18 cellular contexts compared by ENCODE assay signal in the genomic region with DNA sequence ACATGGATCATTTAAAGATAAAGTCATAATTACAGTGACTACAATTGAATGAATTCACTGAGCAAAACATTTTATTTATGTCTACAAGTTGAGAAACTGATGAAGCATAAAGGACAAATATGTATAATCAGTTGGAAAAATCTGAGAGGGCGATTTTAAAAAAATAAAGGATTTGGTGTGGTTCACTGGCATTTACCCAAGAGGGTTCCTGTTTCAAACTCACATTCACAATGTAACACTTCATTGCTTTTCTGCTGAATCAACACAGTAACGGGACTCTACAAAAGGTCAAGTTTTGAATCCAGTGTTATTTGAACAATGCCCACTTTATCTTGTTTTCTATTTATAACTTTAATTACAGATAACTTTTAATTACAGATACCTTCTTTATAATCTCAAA.
A peak's percentile ranks its signal among the peaks of the same experiment; 100 is the strongest.
DNase-seq lines count a peak whose midpoint lies in the region; ATAC-seq and TF ChIP-seq lines count a peak whose summit lies in the region.
"Had no signal": no experiment of that assay in that cellular context is flagged by ENCODE, and none has a peak within 500 bp of the region (broad histone marks: within the 10 kb centered on the region; RNA-seq: fewer than 3 reads in every experiment).

No MANE protein-coding gene starts in this region.

- 50% methylated on average over 2 of the region's 2 CpGs for WGBS in SK-N-SH (ENCODE audit: low lambda C conversion rate)
- 20 to 45% methylated on average over 2 of the region's 2 CpGs for WGBS in testis, 2 donors

- peaks cover 9% of the 10 kb centered on the region for H3K27me3 Mint-ChIP-seq in activated naive CD4-positive, alpha-beta T cell treated with anti-CD3 and anti-CD28 coated beads for 36 hours (ENCODE audit: low read depth)

- H3K36me3 Mint-ChIP-seq in activated naive CD4-positive, alpha-beta T cell treated with anti-CD3 and anti-CD28 coated beads for 36 hours (ENCODE audit: low read depth) = no peaks in the 10 kb centered on the region
- H3K36me3 Mint-ChIP-seq: activated naive CD8-positive, alpha-beta T cell treated with anti-CD3 and anti-CD28 coated beads, Interleukin-2, amount 10 ng/mL, durations not matched to agents 7 days and 5 days; CD8-positive, alpha-beta memory T cell; neural progenitor cell had no signal

- H3K9me2 ChIP-seq in SK-N-SH = no peaks in the 10 kb centered on the region

- H3K79me2 ChIP-seq in SK-N-SH (ENCODE audit: insufficient read depth) = no peaks in the 10 kb centered on the region

- POLR2A ChIA-PET in SK-N-SH (lab: Yijun Ruan, JAX) = no interaction called here

- no peak overlapping the region for H2AFZ ChIP-seq in SK-N-SH (ENCODE audit: low read depth)
- H2AFZ ChIP-seq: neural progenitor cell had no signal

- TF ChIP-seq RAD21 in SK-N-SH (IDR thresholded peaks at IDR 0.05; ENCODE audit: low read length) = no peak

- no peaks in the 10 kb centered on the region for H3K9me3 Mint-ChIP-seq in activated naive CD4-positive, alpha-beta T cell treated with anti-CD3 and anti-CD28 coated beads for 36 hours
- H3K9me3 Mint-ChIP-seq: activated naive CD8-positive, alpha-beta T cell treated with anti-CD3 and anti-CD28 coated beads, Interleukin-2, amount 10 ng/mL, durations not matched to agents 7 days and 5 days; CD8-positive, alpha-beta memory T cell; neural progenitor cell had no signal

- no peak for TF ChIP-seq POLR2A in testis (IDR thresholded peaks at IDR 0.05)

- in situ Hi-C loops in astrocyte of the spinal cord (cut with HindIII; ENCODE audit: low sequenced_read_pairs) = no loop called here

- no peak for ATAC-seq in SK-N-SH treated with all-trans-retinoic acid at 6 μM for 48 hours
- no peak for ATAC-seq in HG02870 (IDR thresholded peaks at IDR 0.05; ENCODE audit: unreplicated experiment)
- ATAC-seq: T-helper 17 cell had no signal

- H3K4me1 ChIP-seq in SK-N-SH (ENCODE audit: control insufficient read depth in 1 of 2, insufficient read depth in 2 of 2, low read depth in 1 of 2, low read length in 1 of 2) (peaks cover 2 to 23% of the 10 kb centered on the region in 2 experiments; a peak in 3 of 4 replicates), testis (no peaks in the 10 kb centered on the region)
- H3K4me1 ChIP-seq: colonic mucosa, neural progenitor cell had no signal

- H3K9me3 ChIP-seq in SK-N-SH = no peaks in the 10 kb centered on the region
- H3K9me3 ChIP-seq in testis = no peaks in the 10 kb centered on the region
- H3K9me3 ChIP-seq: colonic mucosa had no signal

- no peaks in the 10 kb centered on the region for H3K4me1 Mint-ChIP-seq in activated naive CD4-positive, alpha-beta T cell treated with anti-CD3 and anti-CD28 coated beads for 36 hours (ENCODE audit: low read depth)
- H3K4me1 Mint-ChIP-seq: activated naive CD8-positive, alpha-beta T cell treated with anti-CD3 and anti-CD28 coated beads, Interleukin-2, amount 10 ng/mL, durations not matched to agents 7 days and 5 days; CD8-positive, alpha-beta memory T cell; T-helper 17 cell had no signal

- H3K27ac ChIP-seq in SK-N-SH (ENCODE audit: low read depth in 2 of 2, low read length in 1 of 2) = peak overlapping the region in 1 of 2 experiments; percentile 66; a peak in 2 of 4 replicates
- no peak overlapping the region for H3K27ac ChIP-seq in testis
- H3K27ac ChIP-seq: colonic mucosa, neural progenitor cell, skin epidermis had no signal

- H3F3A ChIP-seq in SK-N-SH (replicated peaks; ENCODE audit: insufficient read depth) = peaks cover 23% of the 10 kb centered on the region

- H3K4me3 ChIP-seq in SK-N-SH (ENCODE audit: low read depth in 2 of 2, low read length in 1 of 2) (no peak overlapping the region), astrocyte of the spinal cord (ENCODE audit: low read depth, low read length) (no peak overlapping the region), testis (no peak overlapping the region)
- H3K4me3 ChIP-seq: colonic mucosa, lung, neural progenitor cell, skin epidermis had no signal

- peak overlapping the region; percentile 40 for H3K9ac ChIP-seq in SK-N-SH
- H3K9ac ChIP-seq: neural progenitor cell had no signal

- H3K36me3 ChIP-seq in SK-N-SH (replicated peaks in 1 of 2; ENCODE audit: control insufficient read depth in 1 of 2, insufficient read depth in 2 of 2, low read length in 1 of 2) (no peaks in the 10 kb centered on the region), testis (ENCODE audit: low read depth, missing control alignments) (no peaks in the 10 kb centered on the region)
- H3K36me3 ChIP-seq: colonic mucosa, neural progenitor cell had no signal

- no peak overlapping the region for H3K4me2 ChIP-seq in SK-N-SH
- H3K4me2 ChIP-seq: neural progenitor cell had no signal

- intact Hi-C loops in testis (cut with DNase I; ENCODE audit: low total_unique reads) = no loop called here
- intact Hi-C loops in activated naive CD4-positive, alpha-beta T cell treated with anti-CD3 and anti-CD28 coated beads for 36 hours (cut with micrococcal nuclease) = no loop called here

- H3K27me3 ChIP-seq in SK-N-SH (ENCODE audit: insufficient read depth) (no peaks in the 10 kb centered on the region), testis (no peaks in the 10 kb centered on the region)
- H3K27me3 ChIP-seq: colonic mucosa, neural progenitor cell had no signal

- no peak for TF ChIP-seq CTCF in SK-N-SH (IDR thresholded peaks at IDR 0.05)
- TF ChIP-seq CTCF in astrocyte of the spinal cord (IDR thresholded peaks at IDR 0.05; ENCODE audit: low read depth, low read length) = no peak
- no peak for TF ChIP-seq CTCF in testis (IDR thresholded peaks at IDR 0.05)

- no peak overlapping the region for H3K27ac Mint-ChIP-seq in activated naive CD4-positive, alpha-beta T cell treated with anti-CD3 and anti-CD28 coated beads for 36 hours
- H3K27ac Mint-ChIP-seq: activated naive CD8-positive, alpha-beta T cell treated with anti-CD3 and anti-CD28 coated beads, Interleukin-2, amount 10 ng/mL, durations not matched to agents 7 days and 5 days; CD8-positive, alpha-beta memory T cell; neural progenitor cell; T-helper 17 cell had no signal

- no peak overlapping the region for H3K4me3 Mint-ChIP-seq in activated naive CD4-positive, alpha-beta T cell treated with anti-CD3 and anti-CD28 coated beads for 36 hours
- H3K4me3 Mint-ChIP-seq: activated naive CD8-positive, alpha-beta T cell treated with anti-CD3 and anti-CD28 coated beads, Interleukin-2, amount 10 ng/mL, durations not matched to agents 7 days and 5 days; CD8-positive, alpha-beta memory T cell; neural progenitor cell; T-helper 17 cell had no signal

- no peak for TF ChIP-seq EP300 in SK-N-SH (IDR thresholded peaks at IDR 0.05; ENCODE audit: borderline replicate concordance in 1 of 2, low read depth in 1 of 2, low read length in 1 of 2)

- DNase-seq in SK-N-SH = no peak
- peak; percentile 41 for DNase-seq in astrocyte of the spinal cord (ENCODE audit: low read depth, low spot score)
- DNase-seq in kidney glomerular epithelial cell (lab: John Stamatoyannopoulos, UW) = peak; percentile 70
- no peak for DNase-seq in testis
- no peak for DNase-seq in activated CD4-positive, CD25-positive, alpha-beta regulatory T cell (lab: John Stamatoyannopoulos, UW)
- no peak for DNase-seq in activated naive CD4-positive, alpha-beta T cell treated with anti-CD3 and anti-CD28 coated beads for 36 hours
- DNase-seq: activated naive CD8-positive, alpha-beta T cell treated with anti-CD3 and anti-CD28 coated beads, Interleukin-2, amount 10 ng/mL, durations not matched to agents 7 days and 5 days; CD8-positive, alpha-beta memory T cell; colonic mucosa; GF-D8; NCI-H1092; stimulated activated naive CD4-positive, alpha-beta T cell; T-helper 17 cell had no signal

- H4K20me1 ChIP-seq in SK-N-SH (ENCODE audit: insufficient read depth) = no peaks in the 10 kb centered on the region

- CTCF ChIA-PET in SK-N-SH (lab: Yijun Ruan, JAX) = interaction anchor here (0.6 kb wide), 1 partner anchor 25 kb away, joined by 4 read pairs; no protein-coding TSS in a partner anchor
- CTCF ChIA-PET in activated naive CD4-positive, alpha-beta T cell treated with anti-CD3 and anti-CD28 coated beads for 36 hours (lab: Charles Lee) = no interaction called here

TF ChIP-seq in SK-N-SH, 30 proteins besides CTCF, POLR2A, EP300 and RAD21:
- TF ChIP-seq, protein P1, sequence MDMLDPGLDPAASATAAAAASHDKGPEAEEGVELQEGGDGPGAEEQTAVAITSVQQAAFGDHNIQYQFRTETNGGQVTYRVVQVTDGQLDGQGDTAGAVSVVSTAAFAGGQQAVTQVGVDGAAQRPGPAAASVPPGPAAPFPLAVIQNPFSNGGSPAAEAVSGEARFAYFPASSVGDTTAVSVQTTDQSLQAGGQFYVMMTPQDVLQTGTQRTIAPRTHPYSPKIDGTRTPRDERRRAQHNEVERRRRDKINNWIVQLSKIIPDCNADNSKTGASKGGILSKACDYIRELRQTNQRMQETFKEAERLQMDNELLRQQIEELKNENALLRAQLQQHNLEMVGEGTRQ (IDR thresholded peaks at IDR 0.05; ENCODE audit: borderline replicate concordance, low read depth, low read length) = no peak
- no peak for TF ChIP-seq JUND (IDR thresholded peaks at IDR 0.05)
- TF ChIP-seq GATA2 (CRISPR knock-in tag; IDR thresholded peaks at IDR 0.05) = no peak
- TF ChIP-seq MEF2A (IDR thresholded peaks at IDR 0.05; ENCODE audit: borderline replicate concordance, low read depth) = no peak
- no peak for TF ChIP-seq YY1 (IDR thresholded peaks at IDR 0.05; ENCODE audit: low read depth)

TF ChIP-seq in SK-N-SH treated with all-trans-retinoic acid at 6 μM for 48 hours, 23 proteins besides CTCF, POLR2A, EP300 and RAD21:
- TF ChIP-seq TOX (CRISPR knock-in tag; IDR thresholded peaks at IDR 0.05; ENCODE audit: borderline replicate concordance) = no peak
- TF ChIP-seq ZC3H10 (CRISPR knock-in tag; IDR thresholded peaks at IDR 0.05) = no peak

Comparison
In these comparisons a context has a peak if more than half of its experiments do, and no peak if none do; other contexts are left out.
1. DNase-seq: peak in astrocyte of the spinal cord (single experiment) and kidney glomerular epithelial cell (single experiment); none in SK-N-SH (single experiment), testis (single experiment), activated CD4-positive, CD25-positive, alpha-beta regulatory T cell (0 of 4) and activated naive CD4-positive, alpha-beta T cell treated with anti-CD3 and anti-CD28 coated beads for 36 hours (single experiment).